Comparison of ENCODE assay signal across 14 cellular contexts in the genomic region with DNA sequence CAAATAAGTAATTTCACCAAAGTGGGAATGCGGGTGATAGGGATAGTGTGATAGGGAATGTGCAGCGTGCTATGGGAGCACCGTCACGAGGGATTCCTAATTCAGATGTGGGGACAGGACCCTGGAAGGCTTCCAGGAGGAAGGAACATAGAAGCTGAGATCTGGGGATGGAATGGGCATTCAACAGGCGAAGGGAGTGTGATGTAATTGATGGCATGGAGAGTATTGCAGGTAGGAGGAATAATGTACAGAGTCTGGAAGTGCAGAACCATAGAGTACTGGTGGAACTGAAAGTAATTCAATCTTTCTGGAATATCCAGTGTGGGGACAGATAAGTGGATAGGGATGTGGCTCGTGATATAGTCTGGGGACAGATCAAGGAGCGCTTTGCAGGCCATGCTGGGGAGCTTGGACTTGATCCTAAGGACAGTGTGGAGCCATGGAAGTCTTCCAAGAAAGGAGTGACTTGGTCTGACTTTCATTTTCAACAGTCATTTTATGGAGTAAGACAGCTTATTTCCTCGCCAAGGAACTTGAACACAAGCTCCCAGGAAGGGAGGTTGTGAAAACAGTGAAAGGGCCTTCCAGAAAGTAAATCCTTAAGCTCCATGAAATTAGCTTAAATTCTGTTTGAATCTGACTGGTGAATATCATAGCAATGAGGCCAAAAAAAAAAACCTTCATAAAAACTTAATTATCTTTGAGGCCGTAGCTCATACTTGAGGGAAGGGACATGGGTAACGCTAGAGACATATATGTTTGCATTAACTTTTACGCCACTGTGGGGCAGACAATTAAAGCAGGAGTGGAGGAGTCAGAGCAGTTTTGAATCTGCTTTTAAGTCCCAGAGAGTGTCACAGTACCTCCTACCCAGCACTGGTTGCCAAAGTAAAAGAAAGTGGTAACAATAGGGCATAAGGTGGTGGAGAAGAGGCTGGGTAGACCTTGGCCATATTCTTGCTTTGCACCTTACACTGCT. TPM values are rescaled to one million over a fixed set of nuclear protein-coding genes. Genes with fewer than 3 reads are reported as not detected.
DNase-seq lines count a peak whose midpoint lies in the region; ATAC-seq and TF ChIP-seq lines count a peak whose summit lies in the region.
"Had no signal": no experiment of that assay in that cellular context is flagged by ENCODE, and none has a peak within 500 bp of the region (broad histone marks: within the 10 kb centered on the region; RNA-seq: fewer than 3 reads in every experiment).

No MANE protein-coding gene starts in this region.

- ATAC-seq in psoas muscle (peak in 3 of 4 donors; percentile 44 to 72 (median 61)), GM18502 (IDR thresholded peaks at IDR 0.05; ENCODE audit: poor library complexity, unreplicated experiment) (no peak), natural killer cell (no peak)

- no peak for TF ChIP-seq POLR2A in suprapubic skin (IDR thresholded peaks at IDR 0.05)

- H3K27me3 Mint-ChIP-seq in natural killer cell (ENCODE audit: low read depth in 2 of 2): peaks cover 17 to 25% of the 10 kb centered on the region in 2 donors

- H3K9me3 Mint-ChIP-seq in natural killer cell: peaks cover 0 to 4% of the 10 kb centered on the region in 2 donors
- H3K9me3 Mint-ChIP-seq: activated T-helper 1 cell treated with anti-CD3 and anti-CD28 coated beads, Interleukin-12 subunit alpha, Interleukin-12 subunit beta, Interleukin-2, Interleukin-4 antibody, amounts not matched to agents 30 ng/mL and 10 ng/mL and 1 ng/mL, durations not matched to agents 14 hours and 24 hours and 36 hours had no signal

- no peaks in the 10 kb centered on the region for H3K36me3 ChIP-seq in psoas muscle (ENCODE audit: insufficient read depth in 1 of 2, low read depth in 1 of 2)
- no peaks in the 10 kb centered on the region for H3K36me3 ChIP-seq in suprapubic skin
- H3K36me3 ChIP-seq: lower lobe of right lung, upper lobe of left lung had no signal

- WGBS in psoas muscle, 3 donors: 61 to 77% (median 64%) methylated on average over 11 of the region's 11 CpGs
- WGBS in suprapubic skin: 78% methylated on average over 11 of the region's 11 CpGs

- no peak overlapping the region for H3K4me3 Mint-ChIP-seq in natural killer cell
- H3K4me3 Mint-ChIP-seq: activated T-helper 1 cell treated with anti-CD3 and anti-CD28 coated beads, Interleukin-12 subunit alpha, Interleukin-12 subunit beta, Interleukin-2, Interleukin-4 antibody, amounts not matched to agents 30 ng/mL and 10 ng/mL and 1 ng/mL, durations not matched to agents 14 hours and 24 hours and 36 hours had no signal

- no peak overlapping the region for H3K27ac ChIP-seq in psoas muscle
- H3K27ac ChIP-seq in suprapubic skin: no peak overlapping the region
- H3K27ac ChIP-seq: lower lobe of right lung had no signal

- TF ChIP-seq CTCF in fibroblast of the aortic adventitia (IDR thresholded peaks at IDR 0.05; ENCODE audit: insufficient read depth, low read length) (no peak), psoas muscle (IDR thresholded peaks at IDR 0.05) (no peak), suprapubic skin (IDR thresholded peaks at IDR 0.05) (no peak), natural killer cell (IDR thresholded peaks at IDR 0.05) (no peak)

- DNase-seq in AG20443 (ENCODE audit: low spot score) (peak; percentile 38), RPMI7951 (ENCODE audit: low read depth) (peak; percentile 39), fibroblast of the aortic adventitia (ENCODE audit: low read depth) (peak; percentile 74), psoas muscle (no peak), suprapubic skin (ENCODE audit: low spot score in 2 of 2) (no peak), natural killer cell (no peak), NCI-H1092 treated with DMSO at 0.1 percent for 48 hours (lab: John Stamatoyannopoulos, UW) (no peak)
- DNase-seq: lower lobe of right lung, NCI-H1105 treated with DMSO at 0.1 percent for 48 hours, NCI-H524 treated with DMSO at 0.1 percent for 48 hours, posterior cingulate gyrus, upper lobe of left lung had no signal

- H3K4me3 ChIP-seq in fibroblast of the aortic adventitia (ENCODE audit: low read depth, low read length) (no peak overlapping the region), psoas muscle (no peak overlapping the region), suprapubic skin (no peak overlapping the region)
- H3K4me3 ChIP-seq: lower lobe of right lung, upper lobe of left lung had no signal

- no peak overlapping the region for H3K27ac Mint-ChIP-seq in natural killer cell
- H3K27ac Mint-ChIP-seq: activated T-helper 1 cell treated with anti-CD3 and anti-CD28 coated beads, Interleukin-12 subunit alpha, Interleukin-12 subunit beta, Interleukin-2, Interleukin-4 antibody, amounts not matched to agents 30 ng/mL and 10 ng/mL and 1 ng/mL, durations not matched to agents 14 hours and 24 hours and 36 hours had no signal

- no peaks in the 10 kb centered on the region for H3K36me3 Mint-ChIP-seq in natural killer cell

- intact Hi-C loops in psoas muscle (cut with DNase I) (no loop called here), natural killer cell (cut with micrococcal nuclease) (no loop called here)

- no peaks in the 10 kb centered on the region for H3K27me3 ChIP-seq in psoas muscle (ENCODE audit: insufficient read depth in 3 of 3, low read length in 2 of 3)
- H3K27me3 ChIP-seq in suprapubic skin: no peaks in the 10 kb centered on the region
- H3K27me3 ChIP-seq: upper lobe of left lung had no signal

- H3K9me3 ChIP-seq in psoas muscle: no peaks in the 10 kb centered on the region
- H3K9me3 ChIP-seq in suprapubic skin: no peaks in the 10 kb centered on the region
- H3K9me3 ChIP-seq: lower lobe of right lung, upper lobe of left lung had no signal

- no peak for TF ChIP-seq EP300 in suprapubic skin (IDR thresholded peaks at IDR 0.05)

- H3K4me1 ChIP-seq in psoas muscle (peaks cover 40% of the 10 kb centered on the region), suprapubic skin (peaks cover 21% of the 10 kb centered on the region)

- H3K4me1 Mint-ChIP-seq in natural killer cell: no peaks in the 10 kb centered on the region

RNA-seq across cellular contexts. Expression of gene ROR1, which starts 55.8 kb away (rescaled TPM):
- total RNA-seq in RPMI7951 (2014; rRNA removed; shearing (Covaris generic)): 9.0 and 10.5 TPM in 2 replicates
- total RNA-seq in fibroblast of the aortic adventitia (ENCODE audit: low replicate concordance) (18.8 and 31.7 TPM in 2 replicates), psoas muscle (1 to 10 TPM; 1.2 to 2.8 (median 2.0) TPM), suprapubic skin (10 to 100 TPM; 10.6 to 21.7 (median 15.1) TPM), natural killer cell (under 1 TPM; 0.05 to 0.35 (median 0.27) TPM)
- polyA plus RNA-seq in psoas muscle: under 1 TPM; 0.13 to 0.69 (median 0.44) TPM
- total RNA-seq: activated T-helper 1 cell treated with anti-CD3 and anti-CD28 coated beads, Interleukin-12 subunit alpha, Interleukin-12 subunit beta, Interleukin-2, Interleukin-4 antibody, amounts not matched to agents 30 ng/mL and 10 ng/mL and 1 ng/mL, durations not matched to agents 14 hours and 24 hours and 36 hours had no signal

Comparison
In these comparisons a context has a peak if more than half of its experiments do, and no peak if none do; other contexts are left out.
1. DNase-seq: peak in AG20443 (single experiment), RPMI7951 (single experiment) and fibroblast of the aortic adventitia (single experiment); none in psoas muscle (0 of 2), suprapubic skin (0 of 2), natural killer cell (single experiment) and NCI-H1092 treated with DMSO at 0.1 percent for 48 hours (single experiment).
2. ATAC-seq: peak in psoas muscle (3 of 4); none in GM18502 (single experiment) and natural killer cell (0 of 3).